ENCODE assay signal across 8 cellular contexts in genomic region chr1:247209306-247209900, GRCh38. TPM values are rescaled to one million over a fixed set of nuclear protein-coding genes. Genes with fewer than 3 reads are reported as not detected.
DNase-seq lines count a peak whose midpoint lies in the region; ATAC-seq and TF ChIP-seq lines count a peak whose summit lies in the region.

No MANE protein-coding gene starts in this region.

- H3K27ac ChIP-seq in right atrium auricular region (no peak overlapping the region), lung (ENCODE audit: low read depth in 1 of 2, low read length in 1 of 2) (no peak overlapping the region), gastroesophageal sphincter (no peak overlapping the region)

- DNase-seq in right atrium auricular region (ENCODE audit: low spot score) (no peak), left cardiac atrium (no peak), amniotic epithelial cell (ENCODE audit: low read depth) (peak; percentile 14), lung (ENCODE audit: low spot score) (no peak), KG1 (lab: John Stamatoyannopoulos, UW) (no peak)

- H3K9me3 ChIP-seq in right atrium auricular region = no peaks in the 10 kb centered on the region
- peaks cover 0 to 7% of the 10 kb centered on the region in 2 donors for H3K9me3 ChIP-seq in lung (ENCODE audit: control insufficient read depth in 2 of 2, insufficient read depth in 1 of 2, low read length in 1 of 2)
- H3K9me3 ChIP-seq in gastroesophageal sphincter = no peaks in the 10 kb centered on the region

- 57 to 58% methylated on average over 3 of the region's 3 CpGs for WGBS in lung, 2 donors
- 57 to 61% methylated on average over 2 to 3 of the region's 3 CpGs for WGBS in gastroesophageal sphincter (ENCODE audit: low coverage in 1 of 2), 2 donors

- H3K4me1 ChIP-seq in right atrium auricular region (peaks cover 0 to 13% of the 10 kb centered on the region in 2 donors), lung (ENCODE audit: control insufficient read depth in 2 of 2, insufficient read depth in 2 of 2, low read length in 2 of 2) (peaks cover 11 to 17% of the 10 kb centered on the region in 2 donors), gastroesophageal sphincter (peaks cover 0 to 30% (median 10%) of the 10 kb centered on the region in 3 donors)

- TF ChIP-seq POLR2A in gastroesophageal sphincter (IDR thresholded peaks at IDR 0.05) = no peak

- H3K36me3 ChIP-seq in right atrium auricular region = no peaks in the 10 kb centered on the region
- H3K36me3 ChIP-seq in lung (ENCODE audit: control insufficient read depth in 2 of 2, insufficient read depth in 2 of 2, low read length in 2 of 2) = peaks cover 0 to 8% of the 10 kb centered on the region in 2 donors
- peaks cover 0 to 10% of the 10 kb centered on the region in 2 donors for H3K36me3 ChIP-seq in gastroesophageal sphincter

- H3K27me3 ChIP-seq in right atrium auricular region (no peaks in the 10 kb centered on the region), lung (ENCODE audit: control insufficient read depth, insufficient read depth) (no peaks in the 10 kb centered on the region), gastroesophageal sphincter (no peaks in the 10 kb centered on the region)

- ATAC-seq in left cardiac atrium (no peak), lung (ENCODE audit: insufficient read depth, low FRiP score) (no peak), HG03159 (IDR thresholded peaks at IDR 0.05; ENCODE audit: unreplicated experiment) (no peak), gastroesophageal sphincter (no peak), GM18517 (IDR thresholded peaks at IDR 0.05; ENCODE audit: unreplicated experiment) (no peak)

- TF ChIP-seq EP300 in gastroesophageal sphincter (IDR thresholded peaks at IDR 0.05) = no peak

- H3K4me3 ChIP-seq in right atrium auricular region (peak overlapping the region; percentile 94 to 97), lung (peak overlapping the region; percentile 87), gastroesophageal sphincter (peak overlapping the region in 1 of 2 donors; percentile 87)

- intact Hi-C loops in left cardiac atrium (cut with DNase I) = no loop called here

- TF ChIP-seq CTCF in right atrium auricular region (IDR thresholded peaks at IDR 0.05) = no peak
- TF ChIP-seq CTCF in lung (IDR thresholded peaks at IDR 0.05; ENCODE audit: control extremely low read depth, extremely low read depth) = no peak
- TF ChIP-seq CTCF in gastroesophageal sphincter (IDR thresholded peaks at IDR 0.05) = no peak

RNA-seq across cellular contexts. Expression of gene ZNF124, which starts 37.6 kb away (rescaled TPM):
- total RNA-seq in right atrium auricular region (10 to 100 TPM; 10.2 to 22.6 TPM), left cardiac atrium (10 to 100 TPM in 1 of 2 donors, 1 to 10 TPM in 1; 10.0 to 15.5 TPM), lung (10 to 100 TPM; 18.9 to 55.1 TPM), gastroesophageal sphincter (10 to 100 TPM; 22.6 to 58.1 (median 46.8) TPM)
- polyA plus RNA-seq in lung = 1 to 10 TPM; 2.1 to 3.0 TPM

RNA-seq across cellular contexts. Expression of gene VN1R5, which starts 46.5 kb away (rescaled TPM):
- not detected for total RNA-seq in right atrium auricular region
- total RNA-seq in left cardiac atrium = not detected
- not detected for total RNA-seq in lung
- not detected for polyA plus RNA-seq in lung
- not detected for total RNA-seq in gastroesophageal sphincter
